8 cellular contexts compared by ENCODE assay signal in genomic region chr19:57813919-57814504, GRCh38. TPM values are rescaled to one million over a fixed set of nuclear protein-coding genes. Genes with fewer than 3 reads are reported as not detected.
DNase-seq lines count a peak whose midpoint lies in the region; TF ChIP-seq lines count a peak whose summit lies in the region.

No MANE protein-coding gene starts in this region.

- no peak for TF ChIP-seq CTCF in adrenal gland (IDR thresholded peaks at IDR 0.05)
- no peak for TF ChIP-seq CTCF in kidney epithelial cell (IDR thresholded peaks at IDR 0.05; ENCODE audit: insufficient read depth, low read length, poor library complexity, severe bottlenecking)

- WGBS in adrenal gland, 4 donors = 18 to 28% (median 24%) methylated on average over 13 of the region's 13 CpGs

- H3K9me3 ChIP-seq in adrenal gland (replicated peaks in 1 of 3) = no peaks in the 10 kb centered on the region

- H3K4me3 ChIP-seq in adrenal gland (peak overlapping the region; percentile 51 to 94 (median 80)), kidney epithelial cell (ENCODE audit: low read depth, low read length) (peak overlapping the region; percentile 81)

- intact Hi-C loops in adrenal gland (cut with DNase I) = loop anchor here in 1 of 2 donors (10.0 kb wide), 1 partner anchor 69 kb away; the partner anchor contains the start of gene ZNF776

- H3K36me3 ChIP-seq in adrenal gland (replicated peaks in 1 of 2) (peaks cover 0 to 11% of the 10 kb centered on the region in 2 donors), kidney epithelial cell (ENCODE audit: control insufficient read depth, insufficient read depth, low read length) (no peaks in the 10 kb centered on the region)

- peaks cover 10% of the 10 kb centered on the region in 2 donors for H3K4me1 ChIP-seq in adrenal gland (replicated peaks in 1 of 2)

- TF ChIP-seq POLR2A in adrenal gland (IDR thresholded peaks at IDR 0.05) = no peak

- H3K27me3 ChIP-seq in adrenal gland (no peaks in the 10 kb centered on the region), kidney epithelial cell (ENCODE audit: control insufficient read depth, insufficient read depth, low read length) (no peaks in the 10 kb centered on the region)

- H3K27ac ChIP-seq in adrenal gland (peak overlapping the region; percentile 43 to 89 (median 78)), temporal lobe (ENCODE audit: low read depth, low read length) (peak overlapping the region; percentile 46)

- DNase-seq in NCI-H82 (lab: John Stamatoyannopoulos, UW) (peak; percentile 14), NCI-H82 treated with DMSO at 0.1 percent for 48 hours (lab: John Stamatoyannopoulos, UW; ENCODE audit: unreplicated experiment) (no peak), adrenal gland (peak in 2 of 7 donors; percentile 26 to 36), kidney epithelial cell (ENCODE audit: low read depth) (no peak), foreskin melanocyte (no peak), NCI-H2171 treated with DMSO at 0.1 percent for 48 hours (lab: John Stamatoyannopoulos, UW) (no peak), dedifferentiated amniotic fluid mesenchymal stem cell (ENCODE audit: extremely low spot score) (no peak)

RNA-seq across cellular contexts. Expression of gene ZNF552, which starts 0.7 kb away (rescaled TPM):
- total RNA-seq in adrenal gland = 10 to 100 TPM in 1 of 8 donors, 1 to 10 TPM in 6, under 1 TPM in 1; 0.66 to 10.5 (median 5.0) TPM
- polyA plus RNA-seq in adrenal gland = 1 to 10 TPM; 3.2 to 3.9 (median 3.5) TPM
- 7.9 and 8.2 TPM in 2 replicates for total RNA-seq in kidney epithelial cell
- total RNA-seq in temporal lobe = 6.1 TPM

RNA-seq across cellular contexts. Expression of gene ZNF587B, which starts 16.1 kb away (rescaled TPM):
- 10 to 100 TPM in 4 of 8 donors, 1 to 10 TPM in 4; 5.0 to 20.1 (median 9.6) TPM for total RNA-seq in adrenal gland
- polyA plus RNA-seq in adrenal gland = 1 to 10 TPM; 3.1 to 7.9 (median 7.4) TPM
- 15.3 and 16.3 TPM in 2 replicates for total RNA-seq in kidney epithelial cell
- total RNA-seq in temporal lobe = 15.5 TPM

RNA-seq across cellular contexts. Expression of gene ZNF587, which starts 35.6 kb away (rescaled TPM):
- total RNA-seq in adrenal gland = 10 to 100 TPM; 10.6 to 38.6 (median 23.8) TPM
- polyA plus RNA-seq in adrenal gland = 10 to 100 TPM in 2 of 3 donors, 1 to 10 TPM in 1; 6.2 to 72.0 (median 23.0) TPM
- 15.8 and 19.3 TPM in 2 replicates for total RNA-seq in kidney epithelial cell
- 21.6 TPM for total RNA-seq in temporal lobe

RNA-seq across cellular contexts. Expression of gene ZNF586, which starts 44.5 kb away (rescaled TPM):
- 10 to 100 TPM in 7 of 8 donors, 1 to 10 TPM in 1; 5.1 to 16.7 (median 14.6) TPM for total RNA-seq in adrenal gland
- polyA plus RNA-seq in adrenal gland = 1 to 10 TPM; 3.6 to 7.0 (median 5.4) TPM
- 9.0 and 10.9 TPM in 2 replicates for total RNA-seq in kidney epithelial cell
- 50.2 TPM for total RNA-seq in temporal lobe
